ENCODE assay signal across 11 cellular contexts in genomic region chr1:162951553-162952315, GRCh38.
DNase-seq lines count a peak whose midpoint lies in the region; ATAC-seq, FAIRE-seq and TF ChIP-seq lines count a peak whose summit lies in the region.
"Had no signal": no experiment of that assay in that cellular context is flagged by ENCODE, and none has a peak within 500 bp of the region (broad histone marks: within the 10 kb centered on the region; RNA-seq: fewer than 3 reads in every experiment).

No MANE protein-coding gene starts in this region.

- TF ChIP-seq POLR2A in GM12878 (IDR thresholded peaks at IDR 0.05; ENCODE audit: low read depth, low read length) = no peak

- SMC1A ChIA-PET in GM12878 (lab: Charles Lee; ENCODE audit: uncharacterized antibody, unreplicated experiment) = no interaction called here

- peak; percentile 42 for DNase-seq in GM12878 (ENCODE audit: low read depth, low spot score)
- no peak for DNase-seq in NCI-H2196 (lab: John Stamatoyannopoulos, UW; ENCODE audit: unreplicated experiment)
- DNase-seq in colonic mucosa = no peak
- no peak for DNase-seq in A172 (ENCODE audit: low spot score)
- DNase-seq: psoas muscle; stimulated activated naive CD4-positive, alpha-beta T cell had no signal

- no peak for TF ChIP-seq RAD21 in GM12878 (IDR thresholded peaks at IDR 0.05; ENCODE audit: insufficient read depth, low read depth, low read length)

- FAIRE-seq in GM12878 (lab: Jason Lieb, UNC) = no peak
- FAIRE-seq: astrocyte had no signal

- H3K9ac ChIP-seq in GM12878 (ENCODE audit: control insufficient read depth, insufficient read depth, low read length) (no peak overlapping the region), colonic mucosa (ENCODE audit: low read depth in 2 of 2, low read length in 2 of 2) (no peak overlapping the region)

- in situ Hi-C loops in GM12878 (cut with MboI) = no loop called here

- no TSS peak for BruUV-seq in GM12878 (replicated peaks; lab: Mats Ljungman, UMichigan)

- no peak for TF ChIP-seq CTCF in GM12878 (IDR thresholded peaks at IDR 0.05 in 2 of 3, conservative IDR thresholded peaks at IDR 0.05 in 1 of 3; ENCODE audit: control insufficient read depth in 2 of 3, extremely low read depth in 1 of 3, insufficient read depth in 1 of 3, low read depth in 3 of 3, low read length in 3 of 3)
- no peak for TF ChIP-seq CTCF in colonic mucosa (IDR thresholded peaks at IDR 0.05)

- peaks cover 4% of the 10 kb centered on the region; the same call in 1 of the 2 replicates for H3K4me1 ChIP-seq in GM12878 (ENCODE audit: control insufficient read depth, insufficient read depth, low read length)
- no peaks in the 10 kb centered on the region for H3K4me1 ChIP-seq in colonic mucosa
- H3K4me1 ChIP-seq: psoas muscle had no signal

- RAD21 ChIA-PET in GM12878 (lab: Charles Lee; ENCODE audit: unreplicated experiment) = no interaction called here

- peak overlapping the region; percentile 54; the same call in 1 of the 2 replicates for H3K4me2 ChIP-seq in GM12878 (ENCODE audit: control insufficient read depth, insufficient read depth)

- intact Hi-C loops in GM12878 (cut with micrococcal nuclease; ENCODE audit: unreplicated experiment) = no loop called here
- intact Hi-C loops in colonic mucosa (cut with DNase I) = no loop called here

- WGBS in GM12878 (ENCODE audit: insufficient coverage, insufficient replicate concordance, low lambda C conversion rate, missing lambda C conversion rate) = 2% methylated on average over 2 of the region's 2 CpGs

- H3K9me3 ChIP-seq in GM12878 (replicated peaks; ENCODE audit: control insufficient read depth, insufficient read depth, low read length) = no peaks in the 10 kb centered on the region
- H3K9me3 ChIP-seq in colonic mucosa = no peaks in the 10 kb centered on the region
- H3K9me3 ChIP-seq: psoas muscle had no signal

- no peak for TF ChIP-seq EP300 in GM12878 (IDR thresholded peaks at IDR 0.05; ENCODE audit: borderline replicate concordance in 1 of 2, control insufficient read depth in 1 of 2, low read depth in 2 of 2, low read length in 2 of 2)

- H3K27ac ChIP-seq in GM12878 (ENCODE audit: control insufficient read depth, insufficient read depth) (no peak overlapping the region), colonic mucosa (no peak overlapping the region)
- H3K27ac ChIP-seq: psoas muscle had no signal

- H4K20me1 ChIP-seq in GM12878 (ENCODE audit: control insufficient read depth, insufficient read depth) = no peaks in the 10 kb centered on the region

- ATAC-seq in GM18858 (IDR thresholded peaks at IDR 0.05; ENCODE audit: unreplicated experiment) = peak; percentile 99
- peak; percentile 95 for ATAC-seq in GM21381 (IDR thresholded peaks at IDR 0.05; ENCODE audit: unreplicated experiment)
- peak; percentile 94 for ATAC-seq in HG03159 (IDR thresholded peaks at IDR 0.05; ENCODE audit: unreplicated experiment)
- ATAC-seq in GM12878 = peak; percentile 95
- no peak for ATAC-seq in HG02840 (IDR thresholded peaks at IDR 0.05; ENCODE audit: low FRiP score, unreplicated experiment)

- H3K36me3 ChIP-seq in GM12878 (ENCODE audit: control insufficient read depth in 2 of 2, insufficient read depth in 2 of 2, low read length in 1 of 2) = no peaks in the 10 kb centered on the region
- H3K36me3 ChIP-seq in colonic mucosa = no peaks in the 10 kb centered on the region

- POLR2A ChIA-PET in GM12878 (lab: Charles Lee) = no interaction called here

- H3K27me3 ChIP-seq in GM12878 (replicated peaks in 1 of 2; ENCODE audit: control insufficient read depth in 2 of 2, insufficient read depth in 2 of 2, low read length in 1 of 2) (no peaks in the 10 kb centered on the region), colonic mucosa (no peaks in the 10 kb centered on the region)

- CTCF ChIA-PET in GM12878 (lab: Yijun Ruan, JAX) = no interaction called here

- H3K79me2 ChIP-seq in GM12878 (ENCODE audit: control insufficient read depth, insufficient read depth, low read length) = no peaks in the 10 kb centered on the region

- no peak overlapping the region for H2AFZ ChIP-seq in GM12878 (ENCODE audit: control insufficient read depth, low read depth, low read length)

- H3K4me3 ChIP-seq in GM12878 (no peak overlapping the region), colonic mucosa (no peak overlapping the region)
- H3K4me3 ChIP-seq: psoas muscle had no signal

TF ChIP-seq in GM12878, 131 proteins besides CTCF, POLR2A, EP300 and RAD21:
- no peak for TF ChIP-seq BRCA1 (IDR thresholded peaks at IDR 0.05; ENCODE audit: low read depth, low read length)
- TF ChIP-seq ESRRA (IDR thresholded peaks at IDR 0.05; ENCODE audit: low read length) = no peak
- no peak for TF ChIP-seq HDAC2 (IDR thresholded peaks at IDR 0.05)
- peak; percentile 31; the same call in 1 of the 2 replicates for TF ChIP-seq RUNX3 (IDR thresholded peaks at IDR 0.05; ENCODE audit: low read length)
- TF ChIP-seq LARP7 (IDR thresholded peaks at IDR 0.05) = no peak
- peak; percentile 25; the same call in 1 of the 2 replicates for TF ChIP-seq JUNB (IDR thresholded peaks at IDR 0.05)
- no peak for TF ChIP-seq RELB (IDR thresholded peaks at IDR 0.05; ENCODE audit: low read depth)
